In the genomic region with DNA sequence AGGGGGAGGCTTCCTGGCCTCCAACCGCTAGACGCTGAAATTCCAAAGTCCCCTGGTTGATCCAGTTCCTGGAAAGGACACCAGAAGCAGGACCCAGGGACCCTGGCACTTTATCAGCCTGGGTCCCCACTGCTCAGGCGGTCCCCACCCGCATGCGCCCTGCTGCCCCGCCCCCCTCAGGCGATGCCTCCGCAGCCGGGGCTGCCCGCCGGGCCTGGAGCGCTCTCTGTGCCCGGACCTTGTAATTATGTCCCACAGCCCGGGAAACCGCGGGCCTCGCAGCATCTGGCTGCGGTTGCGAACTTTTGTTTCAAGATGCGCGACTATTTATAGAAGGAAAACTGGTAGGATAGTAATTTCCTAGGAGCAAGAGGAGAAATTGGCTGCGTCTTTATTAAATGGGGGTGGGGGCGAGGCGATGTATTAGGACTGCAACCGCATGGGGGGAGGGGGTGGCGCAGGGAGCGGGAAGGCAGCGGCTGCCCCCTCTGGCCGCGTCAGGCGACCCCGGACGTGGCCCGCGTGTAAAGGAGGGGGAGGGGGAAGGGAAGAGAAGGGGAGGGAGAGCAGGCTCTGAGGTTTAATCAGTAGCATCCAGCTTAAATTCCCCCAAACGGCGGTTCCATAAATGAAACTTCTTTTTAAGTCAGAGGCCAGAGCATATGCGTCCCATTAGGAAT, we compare ENCODE assay signal across 10 cellular contexts. TPM values are rescaled to one million over a fixed set of nuclear protein-coding genes. Genes with fewer than 3 reads are reported as not detected.
DNase-seq lines count a peak whose midpoint lies in the region; ATAC-seq and TF ChIP-seq lines count a peak whose summit lies in the region.
"Had no signal": no experiment of that assay in that cellular context is flagged by ENCODE, and none has a peak within 500 bp of the region (broad histone marks: within the 10 kb centered on the region; RNA-seq: fewer than 3 reads in every experiment).

No MANE protein-coding gene starts in this region.

- intact Hi-C loops in IMR-90 (cut with micrococcal nuclease) (no loop called here), dorsolateral prefrontal cortex (cut with DNase I) (no loop called here)

- H3K27ac Mint-ChIP-seq in nephron = no peak overlapping the region
- no peak overlapping the region for H3K27ac Mint-ChIP-seq in stimulated activated naive CD8-positive, alpha-beta T cell treated with anti-CD3 and anti-CD28 coated beads, Interleukin-15, amount 100 ng/mL, for 72 hours
- no peak overlapping the region for H3K27ac Mint-ChIP-seq in activated CD8-positive, alpha-beta T cell treated with anti-CD3 and anti-CD28 coated beads, Interleukin-2, amount 10 ng/mL, durations not matched to agents 7 days and 5 days

- peaks cover 80% of the 10 kb centered on the region for H3K27me3 Mint-ChIP-seq in nephron (ENCODE audit: low read depth)
- peaks cover 91% of the 10 kb centered on the region for H3K27me3 Mint-ChIP-seq in stimulated activated naive CD8-positive, alpha-beta T cell treated with anti-CD3 and anti-CD28 coated beads, Interleukin-15, amount 100 ng/mL, for 72 hours
- H3K27me3 Mint-ChIP-seq in activated CD8-positive, alpha-beta T cell treated with anti-CD3 and anti-CD28 coated beads, Interleukin-2, amount 10 ng/mL, durations not matched to agents 7 days and 5 days (ENCODE audit: low read depth) = peaks cover 53% of the 10 kb centered on the region

- BruUV-seq in IMR-90 (replicated peaks; lab: Mats Ljungman, UMichigan) = no TSS peak

- H3K4me1 ChIP-seq in IMR-90 (ENCODE audit: control insufficient read depth, insufficient read depth, low read length) = peaks cover 26% of the 10 kb centered on the region

- CTCF ChIA-PET in IMR-90 (lab: Yijun Ruan, JAX) = no interaction called here
- CTCF ChIA-PET in activated CD8-positive, alpha-beta T cell treated with anti-CD3 and anti-CD28 coated beads, Interleukin-2, amount 10 ng/mL, durations not matched to agents 7 days and 5 days (lab: Charles Lee) = no interaction called here

- peaks cover 19% of the 10 kb centered on the region for H3K4me1 Mint-ChIP-seq in nephron
- H3K4me1 Mint-ChIP-seq in stimulated activated naive CD8-positive, alpha-beta T cell treated with anti-CD3 and anti-CD28 coated beads, Interleukin-15, amount 100 ng/mL, for 72 hours = peaks cover 32% of the 10 kb centered on the region
- H3K4me1 Mint-ChIP-seq in activated CD8-positive, alpha-beta T cell treated with anti-CD3 and anti-CD28 coated beads, Interleukin-2, amount 10 ng/mL, durations not matched to agents 7 days and 5 days (ENCODE audit: low read depth) = peaks cover 3% of the 10 kb centered on the region

- peak overlapping the region; percentile 21; the same call in 1 of the 2 replicates for H3K4me3 ChIP-seq in IMR-90 (ENCODE audit: insufficient read depth, low read depth, low read length)
- peak overlapping the region in 57 of 59 donors; percentile 2 to 66 (median 46) for H3K4me3 ChIP-seq in dorsolateral prefrontal cortex

- in situ Hi-C loops in IMR-90 (cut with MboI; ENCODE audit: low sequenced_read_pairs) = no loop called here

- H2BK5ac ChIP-seq in IMR-90 (ENCODE audit: low read depth, low read length, poor library complexity, severe bottlenecking) = no peak overlapping the region

- H3K14ac ChIP-seq in IMR-90 (replicated peaks; ENCODE audit: low read depth, low read length) = no peak overlapping the region

- H3K27me3 ChIP-seq in IMR-90 (ENCODE audit: control insufficient read depth, insufficient read depth, low read length) (peaks cover 50% of the 10 kb centered on the region), dorsolateral prefrontal cortex (peaks cover 0 to 93% (median 69%) of the 10 kb centered on the region in 45 donors)

- 0 out of 4 replicates have a peak, but pooled peaks cover 0 to 5% of the 10 kb centered on the region in 2 experiments for H3K79me1 ChIP-seq in IMR-90 (ENCODE audit: low read depth in 1 of 2, low read length in 2 of 2)

- POLR2A ChIA-PET in IMR-90 (lab: Charles Lee; ENCODE audit: unreplicated experiment) = no interaction called here
- POLR2A ChIA-PET in activated CD8-positive, alpha-beta T cell treated with anti-CD3 and anti-CD28 coated beads, Interleukin-2, amount 10 ng/mL, durations not matched to agents 7 days and 5 days (lab: Charles Lee) = no interaction called here

- peak overlapping the region; percentile 87 for H2AFZ ChIP-seq in IMR-90 (replicated peaks; ENCODE audit: low read length, poor library complexity)

- no peak overlapping the region for H4K5ac ChIP-seq in IMR-90 (ENCODE audit: low read depth, low read length)

- no peak overlapping the region for H3K4ac ChIP-seq in IMR-90 (ENCODE audit: low read depth, low read length)

- peak overlapping the region; percentile 85 for H3K4me2 ChIP-seq in IMR-90 (ENCODE audit: low read depth, low read length)

- no peak overlapping the region for H4K8ac ChIP-seq in IMR-90 (ENCODE audit: low read depth in 2 of 2, low read length in 2 of 2)

- no peak for TF ChIP-seq RAD21 in IMR-90 (IDR thresholded peaks at IDR 0.05; ENCODE audit: low read length)

- H2AK9ac ChIP-seq in IMR-90 (replicated peaks; ENCODE audit: low read depth, low read length, poor library complexity) = peak overlapping the region; percentile 90

- peaks cover 15% of the 10 kb centered on the region for H4K20me1 ChIP-seq in IMR-90 (ENCODE audit: insufficient read depth, low read length)

- no peak overlapping the region for H2BK120ac ChIP-seq in IMR-90 (ENCODE audit: low read depth, low read length)

- peak overlapping the region; percentile 70 to 82 (median 81) for H3K4me3 Mint-ChIP-seq in nephron
- H3K4me3 Mint-ChIP-seq in stimulated activated naive CD8-positive, alpha-beta T cell treated with anti-CD3 and anti-CD28 coated beads, Interleukin-15, amount 100 ng/mL, for 72 hours = peak overlapping the region in 1 of 2 donors; percentile 44
- H3K4me3 Mint-ChIP-seq in activated CD8-positive, alpha-beta T cell treated with anti-CD3 and anti-CD28 coated beads, Interleukin-2, amount 10 ng/mL, durations not matched to agents 7 days and 5 days = no peak overlapping the region

- H3K27ac ChIP-seq in IMR-90 (ENCODE audit: insufficient read depth, low read length) (no peak overlapping the region), dorsolateral prefrontal cortex (no peak overlapping the region)
- H3K27ac ChIP-seq: transverse colon had no signal

- dilution Hi-C loops in IMR-90 (cut with HindIII; ENCODE audit: low sequenced_read_pairs, unreplicated experiment) = no loop called here

- no peak overlapping the region for H3K18ac ChIP-seq in IMR-90 (ENCODE audit: low read depth, low read length)

- no peak overlapping the region for H3K23ac ChIP-seq in IMR-90 (ENCODE audit: low read depth, low read length)

- no peak for TF ChIP-seq POLR2A in IMR-90 (IDR thresholded peaks at IDR 0.05; ENCODE audit: low read depth, low read length)

- no peak overlapping the region for H2BK20ac ChIP-seq in IMR-90 (ENCODE audit: low read depth, low read length)

- no peaks in the 10 kb centered on the region for H3K36me3 Mint-ChIP-seq in nephron (ENCODE audit: low read depth)
- H3K36me3 Mint-ChIP-seq in activated CD8-positive, alpha-beta T cell treated with anti-CD3 and anti-CD28 coated beads, Interleukin-2, amount 10 ng/mL, durations not matched to agents 7 days and 5 days (ENCODE audit: low read depth) = no peaks in the 10 kb centered on the region

- DNase-seq in AG20443 (ENCODE audit: low spot score) (peak; percentile 57), IMR-90 (peak; percentile 47), dorsolateral prefrontal cortex (no peak), left lobe of liver (ENCODE audit: low spot score) (no peak), NCI-H524 treated with DMSO at 0.1 percent for 48 hours (lab: John Stamatoyannopoulos, UW) (no peak)
- DNase-seq in stimulated activated naive CD8-positive, alpha-beta T cell treated with anti-CD3 and anti-CD28 coated beads, Interleukin-15, amount 100 ng/mL, for 72 hours = no peak
- no peak for DNase-seq in activated CD8-positive, alpha-beta T cell treated with anti-CD3 and anti-CD28 coated beads, Interleukin-2, amount 10 ng/mL, durations not matched to agents 7 days and 5 days
- DNase-seq: left colon, transverse colon had no signal

- H3K9me3 Mint-ChIP-seq in nephron = no peaks in the 10 kb centered on the region
- H3K9me3 Mint-ChIP-seq in stimulated activated naive CD8-positive, alpha-beta T cell treated with anti-CD3 and anti-CD28 coated beads, Interleukin-15, amount 100 ng/mL, for 72 hours = no peaks in the 10 kb centered on the region
- no peaks in the 10 kb centered on the region for H3K9me3 Mint-ChIP-seq in activated CD8-positive, alpha-beta T cell treated with anti-CD3 and anti-CD28 coated beads, Interleukin-2, amount 10 ng/mL, durations not matched to agents 7 days and 5 days (ENCODE audit: insufficient read depth)

- peaks cover 10% of the 10 kb centered on the region for H3K9me1 ChIP-seq in IMR-90 (ENCODE audit: insufficient read depth, low read length)

- WGBS in IMR-90 (ENCODE audit: extremely low coverage in 2 of 2, insufficient read length in 1 of 2), 2 experiments = 9% methylated on average over 24 of the region's 38 CpGs; no CpG with 5 or more reads in 1 of the 2 experiments

- H3K9me3 ChIP-seq in IMR-90 (ENCODE audit: control insufficient read depth, insufficient read depth, low read length) = no peaks in the 10 kb centered on the region
- H3K9me3 ChIP-seq: transverse colon had no signal

- ATAC-seq in IMR-90 (ENCODE audit: low read depth) = no peak; the same call in 1 of the 2 replicates
- no peak for ATAC-seq in stimulated activated naive CD8-positive, alpha-beta T cell treated with anti-CD3 and anti-CD28 coated beads, Interleukin-15, amount 100 ng/mL, for 72 hours
- ATAC-seq in activated CD8-positive, alpha-beta T cell treated with anti-CD3 and anti-CD28 coated beads, Interleukin-2, amount 10 ng/mL, durations not matched to agents 7 days and 5 days = no peak
- no peak for ATAC-seq in left lobe of liver
- ATAC-seq: left colon had no signal

- H3K36me3 ChIP-seq in IMR-90 (ENCODE audit: control insufficient read depth, insufficient read depth, low read length) = no peaks in the 10 kb centered on the region
- H3K36me3 ChIP-seq: transverse colon had no signal

- no peak overlapping the region for H4K91ac ChIP-seq in IMR-90 (ENCODE audit: insufficient read depth, low read depth, low read length)

- no peak overlapping the region for H2BK15ac ChIP-seq in IMR-90 (ENCODE audit: low read depth, low read length)

- TF ChIP-seq CTCF in IMR-90 (conservative IDR thresholded peaks at IDR 0.05; ENCODE audit: low read depth, low read length) (no peak), dorsolateral prefrontal cortex (IDR thresholded peaks at IDR 0.05 in 54 of 56, conservative IDR thresholded peaks at IDR 0.05 in 2 of 56; ENCODE audit: low read depth in 1 of 56, partially characterized antibody in 56 of 56) (no peak), nephron (IDR thresholded peaks at IDR 0.05; ENCODE audit: unreplicated experiment in 3 of 3) (no peak)

- H2AK5ac ChIP-seq in IMR-90 (ENCODE audit: low read depth, low read length) = no peak overlapping the region

- no peak overlapping the region for H3K9ac ChIP-seq in IMR-90 (ENCODE audit: low read depth, low read length)

- H3K56ac ChIP-seq in IMR-90 (ENCODE audit: extremely low read depth, insufficient read depth, low read length) = no peak overlapping the region

RNA-seq across cellular contexts. Expression of gene WNT7B, which starts 6.1 kb away (rescaled TPM):
- total RNA-seq in IMR-90 (2012; rRNA removed) (under 0.01 TPM in 2 replicates), dorsolateral prefrontal cortex (10 to 100 TPM in 1 of 120 experiments, 1 to 10 TPM in 118, under 1 TPM in 1; 0.67 to 11.8 (median 2.7) TPM), left lobe of liver (0.08 TPM)
- 0.15 and 0.16 TPM in 2 replicates for polyA plus RNA-seq in IMR-90 (2012; rRNA removed)
- polyA plus RNA-seq in IMR-90 (2012; cell fraction: cytosol; rRNA removed) = 0.21 and 0.23 TPM in 2 replicates
- polyA plus RNA-seq in IMR-90 (2012; cell fraction: nucleus; rRNA removed; ENCODE audit: low replicate concordance) = 0.10 and 0.15 TPM in 2 replicates
- total RNA-seq in activated CD8-positive, alpha-beta T cell treated with anti-CD3 and anti-CD28 coated beads, Interleukin-2, amount 10 ng/mL, durations not matched to agents 7 days and 5 days = not detected
- total RNA-seq: left colon, transverse colon had no signal

Comparison
In these comparisons a context has a peak if more than half of its experiments do, and no peak if none do; other contexts are left out.
1. DNase-seq: peak in AG20443 (single experiment) and IMR-90 (single experiment); none in dorsolateral prefrontal cortex (0 of 10), stimulated activated naive CD8-positive, alpha-beta T cell treated with anti-CD3 and anti-CD28 coated beads, Interleukin-15, amount 100 ng/mL, for 72 hours (0 of 2), activated CD8-positive, alpha-beta T cell treated with anti-CD3 and anti-CD28 coated beads, Interleukin-2, amount 10 ng/mL, durations not matched to agents 7 days and 5 days (single experiment), left lobe of liver (single experiment) and NCI-H524 treated with DMSO at 0.1 percent for 48 hours (single experiment).